Comparison of ENCODE assay signal across 8 cellular contexts in genomic region chr18:50194623-50195532, GRCh38. TPM values are rescaled to one million over a fixed set of nuclear protein-coding genes. Genes with fewer than 3 reads are reported as not detected.
DNase-seq lines count a peak whose midpoint lies in the region; ATAC-seq and TF ChIP-seq lines count a peak whose summit lies in the region.

MYO5B (minus strand) TSS chr18:50195147; CDS start chr18:50194793, 354 bp downstream.

- H3K27me3 ChIP-seq in BE2C: peaks cover 32% of the 10 kb centered on the region
- peaks cover 0 to 4% of the 10 kb centered on the region in 2 donors for H3K27me3 ChIP-seq in Peyer's patch
- peaks cover 76% of the 10 kb centered on the region for H3K27me3 ChIP-seq in iPS-20b (ENCODE audit: insufficient read depth, low read length)

- peak; percentile 61 for ATAC-seq in HG03442 (IDR thresholded peaks at IDR 0.05; ENCODE audit: unreplicated experiment)

- H3K9ac ChIP-seq in iPS-20b (ENCODE audit: low read depth, low read length): peak within 1 kb of the TSS; percentile 27; the same call in 1 of the 2 replicates

- H3K4me3 ChIP-seq in BE2C (ENCODE audit: low read depth, low read length) (no peak within 1 kb of the TSS), Peyer's patch (peak within 1 kb of the TSS; percentile 58 to 96 (median 74)), iPS-20b (ENCODE audit: low read length) (peak within 1 kb of the TSS; percentile 72)

- H3K27ac ChIP-seq in Peyer's patch: peak within 1 kb of the TSS in 3 of 4 donors; percentile 91 to 96 (median 95)
- H3K27ac ChIP-seq in iPS-20b (ENCODE audit: low read length): no peak within 1 kb of the TSS

- H3K4me3 Mint-ChIP-seq in activated naive CD8-positive, alpha-beta T cell treated with anti-CD3 and anti-CD28 coated beads for 36 hours: peak within 1 kb of the TSS; percentile 7

- no peaks in the 10 kb centered on the region for H3K9me3 Mint-ChIP-seq in activated naive CD8-positive, alpha-beta T cell treated with anti-CD3 and anti-CD28 coated beads for 36 hours

- peaks cover 9% of the 10 kb centered on the region for H3K4me1 Mint-ChIP-seq in activated naive CD8-positive, alpha-beta T cell treated with anti-CD3 and anti-CD28 coated beads for 36 hours

- H3K36me3 ChIP-seq in BE2C: no peaks in the 10 kb centered on the region
- no peaks in the 10 kb centered on the region for H3K36me3 ChIP-seq in Peyer's patch
- no peaks in the 10 kb centered on the region for H3K36me3 ChIP-seq in iPS-20b (ENCODE audit: insufficient read depth, low read depth, low read length)

- TF ChIP-seq CTCF in BE2C (IDR thresholded peaks at IDR 0.05; ENCODE audit: low read depth, low read length): no peak; the same call in 1 of the 2 replicates
- TF ChIP-seq CTCF in Peyer's patch (IDR thresholded peaks at IDR 0.05): peak in 4 of 6 experiments; percentile 21 to 97 (median 89)

- no peaks in the 10 kb centered on the region for H3K4me1 ChIP-seq in BE2C
- H3K4me1 ChIP-seq in Peyer's patch: peaks cover 0 to 9% (median 4%) of the 10 kb centered on the region in 4 donors
- 0 out of 2 replicates have a peak, but pooled peaks cover 5% of the 10 kb centered on the region for H3K4me1 ChIP-seq in iPS-20b (ENCODE audit: insufficient read depth, low read length)

- DNase-seq in BE2C (peak; percentile 11), GM19238 (ENCODE audit: insufficient read length, low spot score) (peak; percentile 64), Peyer's patch (peak; percentile 33 to 93 (median 90)), HCEC 1CT (no peak)
- DNase-seq in activated naive CD8-positive, alpha-beta T cell treated with anti-CD3 and anti-CD28 coated beads for 36 hours: peak; percentile 76
- peak; percentile 17 to 47 for DNase-seq in stimulated activated CD4-positive, alpha-beta T cell treated with anti-CD3 and anti-CD28 coated beads, Interleukin-15, amount 100 ng/mL, for 1 hour (ENCODE audit: low read depth in 1 of 2, low spot score in 1 of 2)

- peaks cover 81% of the 10 kb centered on the region for H3K27me3 Mint-ChIP-seq in activated naive CD8-positive, alpha-beta T cell treated with anti-CD3 and anti-CD28 coated beads for 36 hours

- H3K9me3 ChIP-seq in BE2C (no peaks in the 10 kb centered on the region), Peyer's patch (no peaks in the 10 kb centered on the region), iPS-20b (ENCODE audit: insufficient read depth, low read depth, low read length) (no peaks in the 10 kb centered on the region)

- H3K27ac Mint-ChIP-seq in activated naive CD8-positive, alpha-beta T cell treated with anti-CD3 and anti-CD28 coated beads for 36 hours: no peak within 1 kb of the TSS

- TF ChIP-seq POLR2A in Peyer's patch (IDR thresholded peaks at IDR 0.05): peak; percentile 96 to 98

- H3K36me3 Mint-ChIP-seq in activated naive CD8-positive, alpha-beta T cell treated with anti-CD3 and anti-CD28 coated beads for 36 hours: no peaks in the 10 kb centered on the region

RNA-seq across cellular contexts. Expression of gene MYO5B, which starts in this region (rescaled TPM):
- polyA plus RNA-seq in BE2C (2012; ENCODE audit: insufficient read depth, insufficient read length, low read depth): 0.88 TPM
- 100 to 1,000 TPM; 105 to 213 (median 183) TPM for total RNA-seq in Peyer's patch
- total RNA-seq in activated naive CD8-positive, alpha-beta T cell treated with anti-CD3 and anti-CD28 coated beads for 36 hours: under 1 TPM in 1 of 2 experiments, not detected in 1; 0.78 TPM

Comparison
In these comparisons a context has a peak if more than half of its experiments do, and no peak if none do; other contexts are left out.
1. RNA of gene MYO5B (total RNA-seq): 105 to 213 TPM in Peyer's patch; 0.78 TPM in activated naive CD8-positive, alpha-beta T cell treated with anti-CD3 and anti-CD28 coated beads for 36 hours; every median in the first group is over 10 times any median in the second.
2. Peak in DNase-seq in activated naive CD8-positive, alpha-beta T cell treated with anti-CD3 and anti-CD28 coated beads for 36 hours; RNA of the gene not detected or under 1 TPM.